19 cellular contexts compared by ENCODE assay signal in genomic region chr6:6678811-6679210, GRCh38.
DNase-seq lines count a peak whose midpoint lies in the region; ATAC-seq, FAIRE-seq and TF ChIP-seq lines count a peak whose summit lies in the region.
"Had no signal": no experiment of that assay in that cellular context is flagged by ENCODE, and none has a peak within 500 bp of the region (broad histone marks: within the 10 kb centered on the region; RNA-seq: fewer than 3 reads in every experiment).

No MANE protein-coding gene starts in this region.

- 13 to 45% methylated on average over 9 of the region's 11 CpGs for WGBS in esophagus squamous epithelium, 2 donors
- 51 to 54% methylated on average over 11 of the region's 11 CpGs for WGBS in pancreas, 2 donors
- 64% methylated on average over 4 of the region's 11 CpGs; no CpG with 5 or more reads in 1 of the 2 donors for WGBS in gastroesophageal sphincter (ENCODE audit: low coverage in 1 of 2), 2 donors

- no peak overlapping the region for H3K27ac Mint-ChIP-seq in GM23338
- H3K27ac Mint-ChIP-seq: activated CD4-positive, alpha-beta T cell treated with anti-CD3 and anti-CD28 coated beads, Interleukin-2, amount 10 ng/mL, durations not matched to agents 24 days and 14 days; CD4-positive, CD25-positive, alpha-beta regulatory T cell; natural killer cell; stimulated activated naive CD8-positive, alpha-beta T cell treated with anti-CD3 and anti-CD28 coated beads, Interleukin-15, Interleukin-2, amounts not matched to agents 100 ng/mL and 50 ng/mL, for 24 hours; T-helper 1 cell treated with Interleukin-12 subunit alpha and Interleukin-12 subunit beta and Interleukin-4 antibody, amounts not matched to agents 30 μg/mL and 1 μg/mL, for 36 hours had no signal

- no peaks in the 10 kb centered on the region for H3K27me3 ChIP-seq in GM23338 (ENCODE audit: insufficient read depth)
- no peaks in the 10 kb centered on the region for H3K27me3 ChIP-seq in esophagus squamous epithelium
- no peaks in the 10 kb centered on the region for H3K27me3 ChIP-seq in pancreas
- H3K27me3 ChIP-seq in gastroesophageal sphincter, result no peaks in the 10 kb centered on the region

- H3K4me1 Mint-ChIP-seq in GM23338, result peaks cover 33% of the 10 kb centered on the region

- H3K36me3 Mint-ChIP-seq in GM23338 (ENCODE audit: low read depth), result no peaks in the 10 kb centered on the region
- H3K36me3 Mint-ChIP-seq: brain; CD4-positive, CD25-positive, alpha-beta regulatory T cell; natural killer cell had no signal

- intact Hi-C loops in esophagus squamous epithelium (cut with DNase I), result no loop called here
- intact Hi-C loops in pancreas (cut with DNase I), result no loop called here

- DNase-seq in GM23338 (ENCODE audit: low spot score), result no peak
- peak; percentile 50 for DNase-seq in NCI-H2171 (lab: John Stamatoyannopoulos, UW)
- no peak for DNase-seq in esophagus squamous epithelium (lab: John Stamatoyannopoulos, UW)
- no peak for DNase-seq in pancreas
- DNase-seq in DMS114 treated with DMSO at 0.1 percent for 48 hours (lab: John Stamatoyannopoulos, UW; ENCODE audit: unreplicated experiment), result no peak
- DNase-seq in NCI-H1105 treated with DMSO at 0.1 percent for 48 hours (lab: John Stamatoyannopoulos, UW), result no peak
- DNase-seq: activated CD4-positive, alpha-beta T cell treated with anti-CD3 and anti-CD28 coated beads, Interleukin-2, amount 10 ng/mL, durations not matched to agents 24 days and 14 days; activated gamma-delta T cell; CD4-positive, CD25-positive, alpha-beta regulatory T cell; effector memory CD4-positive, alpha-beta T cell; MM.1S; natural killer cell; NCI-H524 had no signal

- H3K4me2 ChIP-seq in GM23338, result 0 out of 2 replicates have a peak overlapping the region, but pooled peaks have one; percentile 40

- no peak for TF ChIP-seq EP300 in gastroesophageal sphincter (IDR thresholded peaks at IDR 0.05)

- H3K9me3 Mint-ChIP-seq in GM23338, result no peaks in the 10 kb centered on the region
- H3K9me3 Mint-ChIP-seq: activated CD4-positive, alpha-beta T cell treated with anti-CD3 and anti-CD28 coated beads, Interleukin-2, amount 10 ng/mL, durations not matched to agents 24 days and 14 days; CD4-positive, CD25-positive, alpha-beta regulatory T cell; natural killer cell; stimulated activated naive CD8-positive, alpha-beta T cell treated with anti-CD3 and anti-CD28 coated beads, Interleukin-15, Interleukin-2, amounts not matched to agents 100 ng/mL and 50 ng/mL, for 24 hours; T-helper 1 cell treated with Interleukin-12 subunit alpha and Interleukin-12 subunit beta and Interleukin-4 antibody, amounts not matched to agents 30 μg/mL and 1 μg/mL, for 36 hours had no signal

- H3K4me1 ChIP-seq in GM23338 (ENCODE audit: insufficient read depth), result peaks cover 12% of the 10 kb centered on the region; the same call in 1 of the 2 replicates
- peaks cover 6 to 69% (median 29%) of the 10 kb centered on the region in 3 donors for H3K4me1 ChIP-seq in esophagus squamous epithelium
- H3K4me1 ChIP-seq in pancreas, result peaks cover 7 to 37% (median 22%) of the 10 kb centered on the region in 3 donors
- H3K4me1 ChIP-seq in gastroesophageal sphincter, result peaks cover 0 to 8% (median 5%) of the 10 kb centered on the region in 3 donors

- 0 out of 2 replicates have a peak overlapping the region, but pooled peaks have one; percentile 40 for H2AFZ ChIP-seq in GM23338

- H3K27me3 Mint-ChIP-seq in GM23338 (ENCODE audit: insufficient read depth, low read depth, poor library complexity), result peaks cover 6% of the 10 kb centered on the region

- no peak for FAIRE-seq in pancreas (lab: Jason Lieb, UNC)
- FAIRE-seq: RCC 7860 had no signal

- no peaks in the 10 kb centered on the region for H3K9me3 ChIP-seq in esophagus squamous epithelium
- H3K9me3 ChIP-seq in pancreas, result no peaks in the 10 kb centered on the region
- H3K9me3 ChIP-seq in gastroesophageal sphincter, result no peaks in the 10 kb centered on the region

- TF ChIP-seq CTCF in GM23338 (conservative IDR thresholded peaks at IDR 0.05; ENCODE audit: low read depth in 2 of 2) (no peak), esophagus squamous epithelium (IDR thresholded peaks at IDR 0.05) (no peak), pancreas (IDR thresholded peaks at IDR 0.05) (no peak), gastroesophageal sphincter (IDR thresholded peaks at IDR 0.05) (no peak)

- no peak overlapping the region for H3K4me3 ChIP-seq in GM23338
- no peak overlapping the region for H3K4me3 ChIP-seq in esophagus squamous epithelium
- no peak overlapping the region for H3K4me3 ChIP-seq in pancreas
- no peak overlapping the region for H3K4me3 ChIP-seq in gastroesophageal sphincter

- no peaks in the 10 kb centered on the region for H3K79me2 ChIP-seq in GM23338 (replicated peaks; ENCODE audit: insufficient read depth)

- H3K9me2 ChIP-seq in GM23338 (ENCODE audit: insufficient read depth), result no peaks in the 10 kb centered on the region

- no peak overlapping the region for H3K27ac ChIP-seq in GM23338 (ENCODE audit: low read depth)
- peak overlapping the region; percentile 68 to 84 (median 72) for H3K27ac ChIP-seq in esophagus squamous epithelium
- H3K27ac ChIP-seq in pancreas, result no peak overlapping the region
- H3K27ac ChIP-seq in gastroesophageal sphincter, result no peak overlapping the region

- H3F3A ChIP-seq in GM23338 (replicated peaks; ENCODE audit: low read depth), result no peaks in the 10 kb centered on the region

- H4K20me1 ChIP-seq in GM23338 (replicated peaks; ENCODE audit: insufficient read depth), result no peaks in the 10 kb centered on the region

- H3K36me3 ChIP-seq in GM23338 (ENCODE audit: insufficient read depth) (no peaks in the 10 kb centered on the region), esophagus squamous epithelium (no peaks in the 10 kb centered on the region), pancreas (no peaks in the 10 kb centered on the region), gastroesophageal sphincter (no peaks in the 10 kb centered on the region)

- peak; percentile 34 for ATAC-seq in GM23338
- peak in 3 of 4 donors; percentile 24 to 51 (median 34) for ATAC-seq in pancreas
- ATAC-seq in HG03097 (IDR thresholded peaks at IDR 0.05; ENCODE audit: low FRiP score, unreplicated experiment), result no peak
- no peak for ATAC-seq in gastroesophageal sphincter
- ATAC-seq: natural killer cell had no signal

- no peak for TF ChIP-seq POLR2A in esophagus squamous epithelium (IDR thresholded peaks at IDR 0.05)
- TF ChIP-seq POLR2A in gastroesophageal sphincter (IDR thresholded peaks at IDR 0.05), result no peak

- H3K4me3 Mint-ChIP-seq in GM23338, result no peak overlapping the region
- H3K4me3 Mint-ChIP-seq: activated CD4-positive, alpha-beta T cell treated with anti-CD3 and anti-CD28 coated beads, Interleukin-2, amount 10 ng/mL, durations not matched to agents 24 days and 14 days; CD4-positive, CD25-positive, alpha-beta regulatory T cell; natural killer cell; stimulated activated naive CD8-positive, alpha-beta T cell treated with anti-CD3 and anti-CD28 coated beads, Interleukin-15, Interleukin-2, amounts not matched to agents 100 ng/mL and 50 ng/mL, for 24 hours; T-helper 1 cell treated with Interleukin-12 subunit alpha and Interleukin-12 subunit beta and Interleukin-4 antibody, amounts not matched to agents 30 μg/mL and 1 μg/mL, for 36 hours had no signal

TF ChIP-seq in GM23338, 12 proteins besides CTCF, POLR2A, EP300 and RAD21 (continues in another document):
- TF ChIP-seq CREB1 (CRISPR knock-in tag; IDR thresholded peaks at IDR 0.05; ENCODE audit: low read depth) (no peak), JUNB (IDR thresholded peaks at IDR 0.05; ENCODE audit: unreplicated experiment) (no peak), ZNF331 (CRISPR knock-in tag; IDR thresholded peaks at IDR 0.05; ENCODE audit: low read depth) (no peak)

Comparison
In these comparisons a context has a peak if more than half of its experiments do, and no peak if none do; other contexts are left out.
1. ATAC-seq: peak in GM23338 (single experiment) and pancreas (3 of 4); none in HG03097 (single experiment) and gastroesophageal sphincter (single experiment).
2. H3K27ac ChIP-seq: peak in esophagus squamous epithelium (4 of 4); none in GM23338 (single experiment), pancreas (0 of 4) and gastroesophageal sphincter (0 of 4).